Comparison of ENCODE assay signal across 9 cellular contexts in genomic region chr11:95095858-95096587, GRCh38. TPM values are rescaled to one million over a fixed set of nuclear protein-coding genes. Genes with fewer than 3 reads are reported as not detected.
A peak's percentile ranks its signal among the peaks of the same experiment; 100 is the strongest.
DNase-seq lines count a peak whose midpoint lies in the region; ATAC-seq and TF ChIP-seq lines count a peak whose summit lies in the region.
"Had no signal": no experiment of that assay in that cellular context is flagged by ENCODE, and none has a peak within 500 bp of the region (broad histone marks: within the 10 kb centered on the region; RNA-seq: fewer than 3 reads in every experiment).

No MANE protein-coding gene starts in this region.

- H3K9me3 ChIP-seq in BLaER1 (no peaks in the 10 kb centered on the region; the same call in 1 of the 2 replicates), gastrocnemius medialis (no peaks in the 10 kb centered on the region), ovary (no peaks in the 10 kb centered on the region), transverse colon (no peaks in the 10 kb centered on the region)

- peaks cover 5% of the 10 kb centered on the region for H3K36me3 Mint-ChIP-seq in activated B cell treated with CpG ODN at 0.5 μM for 24 hours (ENCODE audit: low read depth)

- peak overlapping the region; percentile 78 for H3K27ac Mint-ChIP-seq in activated B cell treated with CpG ODN at 0.5 μM for 24 hours

- CTCF ChIA-PET in activated B cell treated with CpG ODN at 0.5 μM for 24 hours (lab: Charles Lee) = interaction anchor here (1.1 to 9.7 kb wide), 2 partner anchors 26 to 47 kb away, joined by 3 to 138 read pairs; partner anchors contain the start of gene SRSF8

- no peak for TF ChIP-seq EP300 in ovary (IDR thresholded peaks at IDR 0.05)
- TF ChIP-seq EP300 in transverse colon (IDR thresholded peaks at IDR 0.05; ENCODE audit: low read depth) = no peak

- H3K27me3 Mint-ChIP-seq in activated B cell treated with CpG ODN at 0.5 μM for 24 hours = no peaks in the 10 kb centered on the region

- intact Hi-C loops in activated B cell treated with CpG ODN at 0.5 μM for 24 hours (cut with micrococcal nuclease) = loop anchor here (1.0 to 5.0 kb wide), 5 partner anchors 12 to 693 kb away; partner anchors contain the start of gene FAM76B
- intact Hi-C loops in gastrocnemius medialis (cut with DNase I; ENCODE audit: low total_unique reads) = loop anchor here (10.0 kb wide), 1 partner anchor 331 kb away; the partner anchor contains the start of gene AMOTL1
- intact Hi-C loops in ovary (cut with DNase I) = loop anchor here in 2 of 4 donors (10.0 kb wide), 1 partner anchor 49 kb away; no protein-coding TSS in a partner anchor
- intact Hi-C loops in transverse colon (cut with DNase I; ENCODE audit: low total_unique reads) = no loop called here

- H3K4me3 Mint-ChIP-seq in activated B cell treated with CpG ODN at 0.5 μM for 24 hours = peak overlapping the region; percentile 59

- H4K20me1 ChIP-seq in BLaER1 = 0 out of 2 replicates have a peak, but pooled peaks cover 7% of the 10 kb centered on the region

- H3K9ac ChIP-seq in BLaER1 = peak overlapping the region; percentile 25; the same call in 1 of the 2 replicates

- H3K27ac ChIP-seq in BLaER1 (peak overlapping the region; percentile 79), gastrocnemius medialis (peak overlapping the region; percentile 84 to 97 (median 89)), ovary (no peak overlapping the region), transverse colon (no peak overlapping the region)
- H3K27ac ChIP-seq: HL-60 had no signal

- H3K36me3 ChIP-seq in BLaER1 (peaks cover 42% of the 10 kb centered on the region), gastrocnemius medialis (no peaks in the 10 kb centered on the region), ovary (no peaks in the 10 kb centered on the region), transverse colon (no peaks in the 10 kb centered on the region)

- no peak for TF ChIP-seq CTCF in activated B cell treated with CpG ODN at 0.5 μM for 24 hours (IDR thresholded peaks at IDR 0.05)
- TF ChIP-seq CTCF in gastrocnemius medialis (IDR thresholded peaks at IDR 0.05 in 4 of 5, conservative IDR thresholded peaks at IDR 0.05 in 1 of 5) = no peak
- TF ChIP-seq CTCF in ovary (IDR thresholded peaks at IDR 0.05) = no peak
- TF ChIP-seq CTCF in transverse colon (IDR thresholded peaks at IDR 0.05) = no peak

- DNase-seq in GM19238 (ENCODE audit: insufficient read length, low spot score) = peak; percentile 36
- no peak for DNase-seq in activated B cell treated with CpG ODN at 0.5 μM for 24 hours
- no peak for DNase-seq in gastrocnemius medialis
- no peak for DNase-seq in D341Med (ENCODE audit: low spot score)
- no peak for DNase-seq in ovary
- no peak for DNase-seq in transverse colon

- 52 to 60% (median 55%) methylated on average over 4 of the region's 4 CpGs for WGBS in ovary, 3 donors
- 41 to 51% methylated on average over 4 of the region's 4 CpGs for WGBS in transverse colon (ENCODE audit: low coverage in 1 of 2), 2 donors

- TF ChIP-seq POLR2A in gastrocnemius medialis (IDR thresholded peaks at IDR 0.05) (no peak), ovary (IDR thresholded peaks at IDR 0.05) (no peak), transverse colon (IDR thresholded peaks at IDR 0.05) (no peak)

- peaks cover 100% of the 10 kb centered on the region for H3K4me1 ChIP-seq in BLaER1
- H3K4me1 ChIP-seq in gastrocnemius medialis = peaks cover 51 to 62% of the 10 kb centered on the region in 2 donors
- H3K4me1 ChIP-seq in ovary (ENCODE audit: insufficient read depth) = peaks cover 3% of the 10 kb centered on the region
- peaks cover 11 to 73% (median 46%) of the 10 kb centered on the region in 4 donors for H3K4me1 ChIP-seq in transverse colon

- no peaks in the 10 kb centered on the region for H3K9me3 Mint-ChIP-seq in activated B cell treated with CpG ODN at 0.5 μM for 24 hours

- peak overlapping the region; percentile 98 for H3K4me2 ChIP-seq in BLaER1

- ATAC-seq in HG03135 (IDR thresholded peaks at IDR 0.05; ENCODE audit: unreplicated experiment) (peak; percentile 77), activated B cell treated with CpG ODN at 0.5 μM for 24 hours (ENCODE audit: low read depth) (peak; percentile 89), gastrocnemius medialis (peak; percentile 86 to 92)

- H3K4me1 Mint-ChIP-seq in activated B cell treated with CpG ODN at 0.5 μM for 24 hours = peaks cover 94% of the 10 kb centered on the region

- in situ Hi-C loops in gastrocnemius medialis (cut with MboI; ENCODE audit: low sequenced_read_pairs in 4 of 4) (loop anchor here in 1 of 4 donors (25.0 kb wide), 1 partner anchor 334 kb away; the partner anchor contains the start of gene AMOTL1), transverse colon (cut with MboI; ENCODE audit: low pct_ligation_motif_present in 1 of 4, low pct_unique_long_range_greater_than_20kb in 1 of 4, low sequenced_read_pairs in 3 of 4) (no loop called here)

- H3K27me3 ChIP-seq in BLaER1 = no peaks in the 10 kb centered on the region
- H3K27me3 ChIP-seq in gastrocnemius medialis = no peaks in the 10 kb centered on the region
- no peaks in the 10 kb centered on the region for H3K27me3 ChIP-seq in ovary
- no peaks in the 10 kb centered on the region for H3K27me3 ChIP-seq in transverse colon

- POLR2A ChIA-PET in activated B cell treated with CpG ODN at 0.5 μM for 24 hours (lab: Charles Lee) = interaction anchor here (0.7 to 1.7 kb wide), 8 partner anchors 11 to 693 kb away, joined by 3 to 30 read pairs (median 4); partner anchors contain the start of genes FAM76B, SESN3 and SRSF8

- H3K4me3 ChIP-seq in BLaER1 (peak overlapping the region; percentile 8), gastrocnemius medialis (peak overlapping the region in 2 of 4 donors; percentile 4 to 10), ovary (no peak overlapping the region), transverse colon (no peak overlapping the region)

RNA-seq across cellular contexts. Expression of gene ENDOD1, which starts 6.4 kb away (rescaled TPM):
- total RNA-seq in activated B cell treated with CpG ODN at 0.5 μM for 24 hours (9.5 and 9.8 TPM in 2 replicates), gastrocnemius medialis (10 to 100 TPM; 17.5 to 35.2 (median 27.6) TPM), ovary (10 to 100 TPM; 21.0 to 35.4 (median 34.3) TPM), transverse colon (10 to 100 TPM; 36.4 to 86.2 (median 73.2) TPM)
- 10 to 100 TPM; 18.9 to 60.8 TPM for polyA plus RNA-seq in ovary

RNA-seq across cellular contexts. Expression of gene SRSF8, which starts 29.3 kb away (rescaled TPM):
- total RNA-seq in activated B cell treated with CpG ODN at 0.5 μM for 24 hours (40.6 and 46.8 TPM in 2 replicates), gastrocnemius medialis (10 to 100 TPM; 18.2 to 31.0 (median 21.5) TPM), ovary (10 to 100 TPM; 39.0 to 76.2 (median 58.8) TPM), transverse colon (10 to 100 TPM; 28.5 to 37.8 (median 33.3) TPM)
- polyA plus RNA-seq in ovary = 10 to 100 TPM; 54.8 to 79.6 TPM

RNA-seq across cellular contexts. Expression of gene KDM4F, which starts 46.8 kb away (rescaled TPM):
- total RNA-seq in activated B cell treated with CpG ODN at 0.5 μM for 24 hours (not detected in 2 replicates), gastrocnemius medialis (not detected), ovary (not detected), transverse colon (not detected)
- not detected for polyA plus RNA-seq in ovary

Comparison
In these comparisons a context has a peak if more than half of its experiments do, and no peak if none do; other contexts are left out.
1. H3K27ac ChIP-seq: peak in BLaER1 (single experiment) and gastrocnemius medialis (4 of 4); none in ovary (0 of 2) and transverse colon (0 of 4).
2. Peak in every context shown above with its lines, with median percentiles within 50 percentile points of each other: ATAC-seq.